ENCODE assay signal across 8 cellular contexts in genomic region chr7:57867884-57868701, GRCh38.
A peak's percentile ranks its signal among the peaks of the same experiment; 100 is the strongest.
DNase-seq lines count a peak whose midpoint lies in the region; ATAC-seq and TF ChIP-seq lines count a peak whose summit lies in the region.

No MANE protein-coding gene starts in this region.

- no peaks in the 10 kb centered on the region for H3K36me3 ChIP-seq in A673 (ENCODE audit: insufficient read depth, low read length, poor library complexity, severe bottlenecking)
- no peaks in the 10 kb centered on the region for H3K36me3 ChIP-seq in HEK293 (ENCODE audit: control insufficient read depth in 2 of 2, insufficient read depth in 1 of 2, low read length in 2 of 2)

- DNase-seq in A673 (ENCODE audit: low spot score) (no peak), astrocyte of the hippocampus (ENCODE audit: low read depth, low spot score) (peak; percentile 4), memory B cell (ENCODE audit: low spot score in 2 of 2) (no peak), NCI-H2029 (lab: John Stamatoyannopoulos, UW) (no peak), dermis blood vessel endothelial cell (no peak), NCI-H2107 (lab: John Stamatoyannopoulos, UW) (no peak)

- intact Hi-C loops in A673 (cut with micrococcal nuclease; ENCODE audit: unreplicated experiment) = no loop called here

- peaks cover 31% of the 10 kb centered on the region for H3K27me3 ChIP-seq in A673 (replicated peaks; ENCODE audit: insufficient read depth, low read depth, low read length, poor library complexity)

- H3K27ac ChIP-seq in A673 (ENCODE audit: low read depth, low read length, poor library complexity, severe bottlenecking) (no peak overlapping the region), HEK293 (ENCODE audit: extremely low read depth, low read depth, low read length) (no peak overlapping the region)

- no peak for ATAC-seq in memory B cell (ENCODE audit: low read depth)
- no peak for ATAC-seq in HG03159 (IDR thresholded peaks at IDR 0.05; ENCODE audit: unreplicated experiment)

- H3K27ac Mint-ChIP-seq in memory B cell = no peak overlapping the region

- POLR2A ChIA-PET in A673 (lab: Charles Lee; ENCODE audit: low non-redundant PET) (no interaction called here), HEK293 (lab: Yijun Ruan, JAX) (no interaction called here)

- no TSS peak for BruUV-seq in A673 (replicated peaks; lab: Mats Ljungman, UMichigan)

- TF ChIP-seq CTCF in A673 (conservative IDR thresholded peaks at IDR 0.05; ENCODE audit: low read depth, low read length) (no peak), HEK293 (tag by site-specific recombination; IDR thresholded peaks at IDR 0.05) (no peak)

- H3K9me3 ChIP-seq in A673 (ENCODE audit: low read depth, low read length, poor library complexity, severe bottlenecking) (no peaks in the 10 kb centered on the region), HEK293 (ENCODE audit: control insufficient read depth, insufficient read depth, low read depth, low read length) (no peaks in the 10 kb centered on the region)

- H3K9me3 Mint-ChIP-seq in memory B cell = peaks cover 8% of the 10 kb centered on the region

- no peaks in the 10 kb centered on the region for H3K4me1 Mint-ChIP-seq in memory B cell

- peaks cover 11% of the 10 kb centered on the region for H3K27me3 Mint-ChIP-seq in memory B cell

- CTCF ChIA-PET in A673 (lab: Charles Lee) (no interaction called here), HEK293 (lab: Yijun Ruan, JAX) (no interaction called here)

- no peaks in the 10 kb centered on the region for H3K36me3 Mint-ChIP-seq in memory B cell

- H3K4me3 Mint-ChIP-seq in memory B cell = peak overlapping the region; percentile 29

- peak overlapping the region; percentile 26 for H3K4me3 ChIP-seq in A673 (ENCODE audit: low read depth, low read length, poor library complexity, severe bottlenecking)
- H3K4me3 ChIP-seq in HEK293 (ENCODE audit: low read depth, low read length) = peak overlapping the region; percentile 42

- H3K4me1 ChIP-seq in A673 (ENCODE audit: insufficient read depth, low read length, poor library complexity, severe bottlenecking) = no peaks in the 10 kb centered on the region
- H3K4me1 ChIP-seq in HEK293 (ENCODE audit: control insufficient read depth, insufficient read depth, low read length) = no peaks in the 10 kb centered on the region

TF ChIP-seq in HEK293, 187 proteins besides CTCF, POLR2A, EP300 and RAD21:
- no peak for TF ChIP-seq GLI4 (tag by site-specific recombination; IDR thresholded peaks at IDR 0.05)
- peak; percentile 31; the same call in 1 of the 2 replicates for TF ChIP-seq ZNF777 (tag by site-specific recombination; IDR thresholded peaks at IDR 0.05; ENCODE audit: borderline replicate concordance)
- peak; percentile 76 for TF ChIP-seq ZNF600 (tag by site-specific recombination; IDR thresholded peaks at IDR 0.05)
- TF ChIP-seq ZBTB26 (tag by site-specific recombination; optimal IDR thresholded peaks at IDR 0.05) = peak; percentile 15
- no peak for TF ChIP-seq ZSCAN18 (tag by site-specific recombination; IDR thresholded peaks at IDR 0.05)
- TF ChIP-seq ZNF341 (tag by site-specific recombination; IDR thresholded peaks at IDR 0.05; ENCODE audit: low read depth) = peak; percentile 40
- no peak for TF ChIP-seq ZFP3 (tag by site-specific recombination; IDR thresholded peaks at IDR 0.05; ENCODE audit: low read depth)
- TF ChIP-seq ZNF513 (tag by site-specific recombination; IDR thresholded peaks at IDR 0.05) = no peak
- peak; percentile 9; the same call in 1 of the 2 replicates for TF ChIP-seq ZNF335 (tag by site-specific recombination; conservative IDR thresholded peaks at IDR 0.05)
- 0 out of 2 replicates have a peak, but pooled peaks have one; percentile 26 for TF ChIP-seq PATZ1 (tag by site-specific recombination; IDR thresholded peaks at IDR 0.05)
